Comparison of ENCODE assay signal across 9 cellular contexts in genomic region chr3:66989860-66990696, GRCh38. TPM values are rescaled to one million over a fixed set of nuclear protein-coding genes. Genes with fewer than 3 reads are reported as not detected.
DNase-seq lines count a peak whose midpoint lies in the region; ATAC-seq and TF ChIP-seq lines count a peak whose summit lies in the region.
"Had no signal": no experiment of that assay in that cellular context is flagged by ENCODE, and none has a peak within 500 bp of the region (broad histone marks: within the 10 kb centered on the region; RNA-seq: fewer than 3 reads in every experiment).

No MANE protein-coding gene starts in this region.

- ATAC-seq in GM19467 (IDR thresholded peaks at IDR 0.05; ENCODE audit: unreplicated experiment) (peak; percentile 84), HG03457 (IDR thresholded peaks at IDR 0.05; ENCODE audit: unreplicated experiment) (peak; percentile 56)

- H3K9ac ChIP-seq in mammary epithelial cell (ENCODE audit: insufficient read depth, low read length) (no peak overlapping the region), smooth muscle cell (ENCODE audit: low read depth) (no peak overlapping the region)
- H3K9ac ChIP-seq: parathyroid adenoma had no signal

- H3F3A ChIP-seq in smooth muscle cell (ENCODE audit: low read depth), result no peaks in the 10 kb centered on the region

- CTCF ChIA-PET in mammary epithelial cell (lab: Charles Lee; ENCODE audit: low non-redundant PET), result interaction anchor here (0.8 kb wide), 1 partner anchor 18 kb away, joined by 5 read pairs; no protein-coding TSS in a partner anchor

- H4K20me1 ChIP-seq in mammary epithelial cell (ENCODE audit: insufficient read depth, low read length), result no peaks in the 10 kb centered on the region
- no peaks in the 10 kb centered on the region for H4K20me1 ChIP-seq in smooth muscle cell (ENCODE audit: low read depth)

- no peak overlapping the region for H3K27ac ChIP-seq in mammary epithelial cell (ENCODE audit: insufficient read depth, low read depth, low read length)
- no peak overlapping the region for H3K27ac ChIP-seq in dorsolateral prefrontal cortex
- H3K27ac ChIP-seq in smooth muscle cell (ENCODE audit: low read depth), result no peak overlapping the region
- H3K27ac ChIP-seq: parathyroid adenoma had no signal

- H2AFZ ChIP-seq in mammary epithelial cell (ENCODE audit: low read depth, low read length) (peak overlapping the region; percentile 29), smooth muscle cell (ENCODE audit: low read depth) (no peak overlapping the region)
- H2AFZ ChIP-seq: parathyroid adenoma had no signal

- no TSS peak for BruUV-seq in mammary epithelial cell (replicated peaks; lab: Mats Ljungman, UMichigan)

- WGBS in mammary epithelial cell (ENCODE audit: low coverage, missing lambda C conversion rate), result 89% methylated on average over 7 of the region's 7 CpGs
- 86% methylated on average over 7 of the region's 7 CpGs for WGBS in smooth muscle cell (ENCODE audit: low lambda C conversion rate)

- H3K4me3 ChIP-seq in GM06990 (replicated peaks; ENCODE audit: low read depth, low read length) (peak overlapping the region; percentile 78), mammary epithelial cell (replicated peaks in 1 of 3; ENCODE audit: insufficient read depth in 1 of 3, low read depth in 2 of 3, low read length in 3 of 3) (no peak overlapping the region), dorsolateral prefrontal cortex (no peak overlapping the region), smooth muscle cell (no peak overlapping the region)

- H3K36me3 ChIP-seq in GM06990 (ENCODE audit: control insufficient read depth, insufficient read depth, low read length) (no peaks in the 10 kb centered on the region), mammary epithelial cell (ENCODE audit: insufficient read depth, low read length) (no peaks in the 10 kb centered on the region), smooth muscle cell (ENCODE audit: low read depth) (no peaks in the 10 kb centered on the region)

- H3K9me3 ChIP-seq in mammary epithelial cell (replicated peaks; ENCODE audit: insufficient read depth, low read length) (no peaks in the 10 kb centered on the region), smooth muscle cell (replicated peaks; ENCODE audit: low read depth) (no peaks in the 10 kb centered on the region)

- in situ Hi-C loops in mammary epithelial cell (cut with MboI; ENCODE audit: low sequenced_read_pairs in 2 of 2), result loop anchor here in 1 of 2 donors (25.0 kb wide), 1 partner anchor 1897 kb away; no protein-coding TSS in a partner anchor

- intact Hi-C loops in mammary epithelial cell (cut with micrococcal nuclease), result loop anchor here (1.0 kb wide), 1 partner anchor 47 kb away; no protein-coding TSS in a partner anchor
- intact Hi-C loops in dorsolateral prefrontal cortex (cut with DNase I), result no loop called here

- peaks cover 3% of the 10 kb centered on the region for H3K4me1 ChIP-seq in mammary epithelial cell (ENCODE audit: insufficient read depth, low read length)
- H3K4me1 ChIP-seq in smooth muscle cell (ENCODE audit: low read depth), result peaks cover 6% of the 10 kb centered on the region
- H3K4me1 ChIP-seq: parathyroid adenoma had no signal

- no peak overlapping the region for H3K4me2 ChIP-seq in mammary epithelial cell (ENCODE audit: insufficient read depth, low read depth, low read length)
- no peak overlapping the region for H3K4me2 ChIP-seq in smooth muscle cell

- DNase-seq in GM06990 (ENCODE audit: extremely low read depth, insufficient read length) (no peak), mammary epithelial cell (no peak), dorsolateral prefrontal cortex (no peak), hippocampal formation (lab: John Stamatoyannopoulos, UW) (no peak), NCI-H2029 treated with DMSO at 0.1 percent for 48 hours (lab: John Stamatoyannopoulos, UW) (no peak), smooth muscle cell (lab: John Stamatoyannopoulos, UW; ENCODE audit: unreplicated experiment) (no peak)

- H3K79me2 ChIP-seq in mammary epithelial cell (ENCODE audit: insufficient read depth, low read length), result no peaks in the 10 kb centered on the region
- no peaks in the 10 kb centered on the region for H3K79me2 ChIP-seq in smooth muscle cell (ENCODE audit: low read depth)
- H3K79me2 ChIP-seq: parathyroid adenoma had no signal

- TF ChIP-seq CTCF in GM06990 (IDR thresholded peaks at IDR 0.05; ENCODE audit: insufficient read depth, low read length, poor library complexity, severe bottlenecking) (peak; percentile 76), mammary epithelial cell (conservative IDR thresholded peaks at IDR 0.05 in 1 of 2, IDR thresholded peaks at IDR 0.05 in 1 of 2; ENCODE audit: extremely low read depth in 1 of 2, insufficient read depth in 1 of 2, low read depth in 1 of 2, low read length in 2 of 2) (peak; percentile 32 to 50), dorsolateral prefrontal cortex (IDR thresholded peaks at IDR 0.05 in 54 of 56, conservative IDR thresholded peaks at IDR 0.05 in 2 of 56; ENCODE audit: low read depth in 1 of 56, partially characterized antibody in 56 of 56) (peak in 3 of 56 donors; percentile 5 to 7 (median 7)), smooth muscle cell (IDR thresholded peaks at IDR 0.05; ENCODE audit: borderline replicate concordance, insufficient read depth, poor library complexity, severe bottlenecking) (no peak)

- dilution Hi-C loops in mammary epithelial cell (cut with HindIII; ENCODE audit: low sequenced_read_pairs), result no loop called here

- no peaks in the 10 kb centered on the region for H3K27me3 ChIP-seq in GM06990 (replicated peaks; ENCODE audit: control insufficient read depth, insufficient read depth, low read length)
- no peaks in the 10 kb centered on the region for H3K27me3 ChIP-seq in mammary epithelial cell (ENCODE audit: insufficient read depth, low read length)
- H3K27me3 ChIP-seq in dorsolateral prefrontal cortex, result peaks cover 0 to 9% (median 0%) of the 10 kb centered on the region in 45 donors
- H3K27me3 ChIP-seq in smooth muscle cell (ENCODE audit: low read depth), result no peaks in the 10 kb centered on the region

RNA-seq across cellular contexts. Expression of gene KBTBD8, which starts 8.0 kb away (rescaled TPM):
- 1 to 10 TPM; 3.5 to 3.7 TPM for total RNA-seq in mammary epithelial cell
- polyA plus RNA-seq in mammary epithelial cell, result 1.5 TPM
- polyA minus RNA-seq in mammary epithelial cell, result 3.5 TPM
- total RNA-seq in dorsolateral prefrontal cortex, result 10 to 100 TPM in 7 of 120 experiments, 1 to 10 TPM in 113; 2.7 to 11.7 (median 6.8) TPM
- 1.1 and 1.7 TPM in 2 replicates for total RNA-seq in smooth muscle cell
- 0.40 and 1.1 TPM in 2 replicates for polyA plus RNA-seq in smooth muscle cell
